In genomic region chr12:188910-189621, GRCh38 we compare ENCODE assay signal across 8 cellular contexts. TPM values are rescaled to one million over a fixed set of nuclear protein-coding genes. Genes with fewer than 3 reads are reported as not detected.
DNase-seq lines count a peak whose midpoint lies in the region; ATAC-seq and TF ChIP-seq lines count a peak whose summit lies in the region.

No MANE protein-coding gene starts in this region.

- TF ChIP-seq CTCF in SK-N-SH (IDR thresholded peaks at IDR 0.05): peak; percentile 74
- peak; percentile 35 to 65 for TF ChIP-seq CTCF in mammary epithelial cell (conservative IDR thresholded peaks at IDR 0.05 in 1 of 2, IDR thresholded peaks at IDR 0.05 in 1 of 2; ENCODE audit: extremely low read depth in 1 of 2, insufficient read depth in 1 of 2, low read depth in 1 of 2, low read length in 2 of 2)

- CTCF ChIA-PET in SK-N-SH (lab: Yijun Ruan, JAX) (interaction anchor here (0.6 to 4.6 kb wide), 17 partner anchors 10 to 1423 kb away, joined by 3 to 43 read pairs (median 3); no protein-coding TSS in a partner anchor), mammary epithelial cell (lab: Charles Lee; ENCODE audit: low non-redundant PET) (no interaction called here)

- H3K27ac ChIP-seq in SK-N-SH (ENCODE audit: low read depth in 2 of 2, low read length in 1 of 2) (no peak overlapping the region), mammary epithelial cell (ENCODE audit: insufficient read depth, low read depth, low read length) (no peak overlapping the region), skin epidermis (peak overlapping the region in 1 of 21 experiments; percentile 35)

- peak overlapping the region; percentile 75 for H3K4me2 ChIP-seq in SK-N-SH
- peak overlapping the region; percentile 85 for H3K4me2 ChIP-seq in mammary epithelial cell (ENCODE audit: insufficient read depth, low read depth, low read length)

- no peaks in the 10 kb centered on the region for H3K36me3 ChIP-seq in SK-N-SH (replicated peaks in 1 of 2; ENCODE audit: control insufficient read depth in 1 of 2, insufficient read depth in 2 of 2, low read length in 1 of 2)
- no peaks in the 10 kb centered on the region for H3K36me3 ChIP-seq in mammary epithelial cell (ENCODE audit: insufficient read depth, low read length)

- no peaks in the 10 kb centered on the region for H4K20me1 ChIP-seq in SK-N-SH (ENCODE audit: insufficient read depth)
- H4K20me1 ChIP-seq in mammary epithelial cell (ENCODE audit: insufficient read depth, low read length): no peaks in the 10 kb centered on the region

- TF ChIP-seq RAD21 in SK-N-SH (IDR thresholded peaks at IDR 0.05; ENCODE audit: low read length): peak; percentile 60

- ATAC-seq in HG02798 (IDR thresholded peaks at IDR 0.05; ENCODE audit: poor library complexity, unreplicated experiment): peak; percentile 57
- ATAC-seq in HG03378 (IDR thresholded peaks at IDR 0.05; ENCODE audit: unreplicated experiment): no peak
- no peak for ATAC-seq in HG03196 (IDR thresholded peaks at IDR 0.05; ENCODE audit: unreplicated experiment)

- no peaks in the 10 kb centered on the region for H3K9me2 ChIP-seq in SK-N-SH

- intact Hi-C loops in mammary epithelial cell (cut with micrococcal nuclease): no loop called here

- H3K9ac ChIP-seq in SK-N-SH (no peak overlapping the region), mammary epithelial cell (ENCODE audit: insufficient read depth, low read length) (no peak overlapping the region)

- BruUV-seq in mammary epithelial cell (replicated peaks; lab: Mats Ljungman, UMichigan): no TSS peak

- in situ Hi-C loops in mammary epithelial cell (cut with MboI; ENCODE audit: low sequenced_read_pairs in 2 of 2): no loop called here

- 27% methylated on average over 21 of the region's 52 CpGs for WGBS in SK-N-SH (ENCODE audit: low lambda C conversion rate)
- 5% methylated on average over 22 of the region's 52 CpGs for WGBS in mammary epithelial cell (ENCODE audit: low coverage, missing lambda C conversion rate)

- peaks cover 5% of the 10 kb centered on the region for H3K27me3 ChIP-seq in SK-N-SH (ENCODE audit: insufficient read depth)
- H3K27me3 ChIP-seq in mammary epithelial cell (ENCODE audit: insufficient read depth, low read length): no peaks in the 10 kb centered on the region

- TF ChIP-seq EP300 in SK-N-SH (IDR thresholded peaks at IDR 0.05; ENCODE audit: borderline replicate concordance in 1 of 2, low read depth in 1 of 2, low read length in 1 of 2): no peak

- peak; percentile 83 for DNase-seq in COLO668 (lab: John Stamatoyannopoulos, UW; ENCODE audit: unreplicated experiment)
- DNase-seq in SK-N-SH: peak; percentile 96
- no peak for DNase-seq in mammary epithelial cell
- DNase-seq in inferior parietal cortex (ENCODE audit: extremely low spot score): peak; percentile 64

- H2AFZ ChIP-seq in SK-N-SH (ENCODE audit: low read depth) (peak overlapping the region; percentile 78; the same call in 1 of the 2 replicates), mammary epithelial cell (ENCODE audit: low read depth, low read length) (peak overlapping the region; percentile 83)

- no peaks in the 10 kb centered on the region for H3F3A ChIP-seq in SK-N-SH (replicated peaks; ENCODE audit: insufficient read depth)

- peaks cover 0 to 22% of the 10 kb centered on the region in 2 experiments; a peak in 1 of 4 replicates for H3K4me1 ChIP-seq in SK-N-SH (ENCODE audit: control insufficient read depth in 1 of 2, insufficient read depth in 2 of 2, low read depth in 1 of 2, low read length in 1 of 2)
- H3K4me1 ChIP-seq in mammary epithelial cell (ENCODE audit: insufficient read depth, low read length): no peaks in the 10 kb centered on the region

- dilution Hi-C loops in mammary epithelial cell (cut with HindIII; ENCODE audit: low sequenced_read_pairs): loop anchor here (5.0 kb wide), 2 partner anchors 42 to 43 kb away; no protein-coding TSS in a partner anchor

- H3K4me3 ChIP-seq in SK-N-SH (ENCODE audit: low read depth in 2 of 2, low read length in 1 of 2) (peak overlapping the region; percentile 43 to 56), mammary epithelial cell (replicated peaks in 1 of 3; ENCODE audit: insufficient read depth in 1 of 3, low read depth in 2 of 3, low read length in 3 of 3) (peak overlapping the region in 2 of 3 experiments; percentile 47 to 49), skin epidermis (peak overlapping the region; percentile 4 to 37 (median 23))

- H3K9me3 ChIP-seq in SK-N-SH: no peaks in the 10 kb centered on the region
- H3K9me3 ChIP-seq in mammary epithelial cell (replicated peaks; ENCODE audit: insufficient read depth, low read length): no peaks in the 10 kb centered on the region

- H3K79me2 ChIP-seq in SK-N-SH (ENCODE audit: insufficient read depth) (no peaks in the 10 kb centered on the region), mammary epithelial cell (ENCODE audit: insufficient read depth, low read length) (no peaks in the 10 kb centered on the region)

- POLR2A ChIA-PET in SK-N-SH (lab: Yijun Ruan, JAX): no interaction called here

TF ChIP-seq in SK-N-SH, 30 proteins besides CTCF, POLR2A, EP300 and RAD21:
- TF ChIP-seq GABPA (IDR thresholded peaks at IDR 0.05; ENCODE audit: low read depth): no peak
- TF ChIP-seq NRF1 (IDR thresholded peaks at IDR 0.05; ENCODE audit: low read depth, low read length): peak; percentile 29; the same call in 1 of the 2 replicates
- peak; percentile 80 for TF ChIP-seq SMC3 (IDR thresholded peaks at IDR 0.05; ENCODE audit: low read depth, low read length)
- TF ChIP-seq CHD2 (IDR thresholded peaks at IDR 0.05; ENCODE audit: low read length, partially characterized antibody): peak; percentile 24

RNA-seq across cellular contexts. Expression of gene SLC6A12, which starts 24.9 kb away (rescaled TPM):
- polyA plus RNA-seq in SK-N-SH (2012; rRNA removed) (0.02 and 0.06 TPM in 2 replicates), mammary epithelial cell (not detected)
- polyA plus RNA-seq in SK-N-SH (2012; cell fraction: cytosol; rRNA removed): 0.08 and 0.14 TPM in 2 replicates
- 0.21 and 0.42 TPM in 2 replicates for polyA plus RNA-seq in SK-N-SH (2012; cell fraction: nucleus; rRNA removed)
- under 1 TPM in 1 of 2 donors, not detected in 1; 0.17 TPM for total RNA-seq in mammary epithelial cell
- polyA minus RNA-seq in mammary epithelial cell: not detected
